Comparison of ENCODE assay signal across 34 cellular contexts in genomic region chr1:231068772-231069171, GRCh38.
"Had no signal": no experiment of that assay in that cellular context is flagged by ENCODE, and none has a peak within 500 bp of the region (broad histone marks: within the 10 kb centered on the region; RNA-seq: fewer than 3 reads in every experiment).

No MANE protein-coding gene starts in this region.

- H3K9me3 Mint-ChIP-seq: activated CD4-positive, alpha-beta memory T cell treated with anti-CD3 and anti-CD28 coated beads for 36 hours; activated CD4-positive, alpha-beta T cell treated with anti-CD3 and anti-CD28 coated beads, Interleukin-2, amount 10 ng/mL, durations not matched to agents 24 days and 14 days; activated naive CD4-positive, alpha-beta T cell treated with anti-CD3 and anti-CD28 coated beads for 36 hours; activated naive CD4-positive, alpha-beta T cell treated with anti-CD3 and anti-CD28 coated beads, Interleukin-2, amount 50 U/mL, for 24 hours; activated naive CD8-positive, alpha-beta T cell treated with anti-CD3 and anti-CD28 coated beads for 36 hours; activated naive CD8-positive, alpha-beta T cell treated with anti-CD3 and anti-CD28 coated beads, Interleukin-2, amount 50 U/mL, for 24 hours; activated T-helper 1 cell treated with anti-CD3 and anti-CD28 coated beads, Interleukin-12 subunit alpha, Interleukin-12 subunit beta, Interleukin-2, Interleukin-4 antibody, amounts not matched to agents 30 ng/mL and 10 ng/mL and 1 ng/mL, durations not matched to agents 14 hours and 24 hours and 36 hours; activated T-helper 2 cell treated with anti-CD3 and anti-CD28 coated beads, Interferon-gamma antibody, Interleukin-2, Interleukin-4, amounts not matched to agents 10 μg/mL and 5 μg/mL and 100 μg/mL, durations not matched to agents 14 hours and 24 hours and 36 hours; effector memory CD8-positive, alpha-beta T cell; T-helper 2 cell treated with Interferon-gamma antibody and Interleukin-4, amounts not matched to agents 5 μg/mL and 100 μg/mL, for 36 hours had no signal

- H3K27me3 ChIP-seq: adrenal gland, body of pancreas had no signal

- H3K4me1 ChIP-seq: adrenal gland, gastroesophageal sphincter had no signal

- H3K9me3 ChIP-seq: adrenal gland, body of pancreas, esophagus muscularis mucosa, gastroesophageal sphincter had no signal

- H3K4me3 ChIP-seq: adrenal gland, body of pancreas, esophagus muscularis mucosa, gastroesophageal sphincter had no signal

- DNase-seq: activated CD4-positive, alpha-beta memory T cell treated with anti-CD3 and anti-CD28 coated beads for 36 hours; activated CD4-positive, alpha-beta T cell treated with anti-CD3 and anti-CD28 coated beads for 36 hours; activated CD4-positive, alpha-beta T cell treated with anti-CD3 and anti-CD28 coated beads, Interleukin-2, amount 10 ng/mL, durations not matched to agents 24 days and 14 days; activated CD4-positive, CD25-positive, alpha-beta regulatory T cell; activated CD4-positive, CD25-positive, alpha-beta regulatory T cell treated with anti-CD3 and anti-CD28 coated beads, Interleukin-2, amount 50 U/mL, for 72 hours; activated CD8-positive, alpha-beta memory T cell treated with anti-CD3 and anti-CD28 coated beads, Interleukin-2, amount 10 ng/mL, durations not matched to agents 7 days and 5 days; activated CD8-positive, alpha-beta memory T cell treated with anti-CD3 and anti-CD28 coated beads, Interleukin-2, amount 50 U/mL, for 4 hours; activated CD8-positive, alpha-beta T cell treated with anti-CD3 and anti-CD28 coated beads, Interleukin-2, amount 10 ng/mL, durations not matched to agents 7 days and 5 days; activated effector memory CD4-positive, alpha-beta T cell treated with anti-CD3 and anti-CD28 coated beads, Interleukin-2, amount 50 U/mL, for 16 hours; activated naive CD4-positive, alpha-beta T cell treated with anti-CD3 and anti-CD28 coated beads for 36 hours; activated naive CD8-positive, alpha-beta T cell treated with anti-CD3 and anti-CD28 coated beads for 36 hours; activated naive CD8-positive, alpha-beta T cell treated with anti-CD3 and anti-CD28 coated beads, Interleukin-2, amount 50 U/mL, for 24 hours; activated T-cell treated with anti-CD3 and anti-CD28 coated beads, Interleukin-2, amount 50 U/mL, for 1 hour; activated T-cell treated with anti-CD3 and anti-CD28 coated beads, Interleukin-2, amount 50 U/mL, for 48 hours; adrenal gland; amygdala; aorta; body of pancreas; caudate nucleus; cortex of kidney; dermis blood vessel endothelial cell; effector CD4-positive, alpha-beta T cell; effector memory CD8-positive, alpha-beta T cell; erythroblast; foreskin melanocyte; T-helper 1 cell; T-helper 17 cell; T1000 had no signal

- H3K4me3 Mint-ChIP-seq: activated CD4-positive, alpha-beta memory T cell treated with anti-CD3 and anti-CD28 coated beads for 36 hours; activated CD4-positive, alpha-beta T cell treated with anti-CD3 and anti-CD28 coated beads for 36 hours; activated CD4-positive, alpha-beta T cell treated with anti-CD3 and anti-CD28 coated beads, Interleukin-2, amount 10 ng/mL, durations not matched to agents 24 days and 14 days; activated CD8-positive, alpha-beta memory T cell treated with anti-CD3 and anti-CD28 coated beads, Interleukin-2, amount 10 ng/mL, durations not matched to agents 7 days and 5 days; activated CD8-positive, alpha-beta T cell treated with anti-CD3 and anti-CD28 coated beads, Interleukin-2, amount 10 ng/mL, durations not matched to agents 7 days and 5 days; activated naive CD4-positive, alpha-beta T cell treated with anti-CD3 and anti-CD28 coated beads for 36 hours; activated naive CD4-positive, alpha-beta T cell treated with anti-CD3 and anti-CD28 coated beads, Interleukin-2, amount 50 U/mL, for 24 hours; activated naive CD8-positive, alpha-beta T cell treated with anti-CD3 and anti-CD28 coated beads for 36 hours; activated naive CD8-positive, alpha-beta T cell treated with anti-CD3 and anti-CD28 coated beads, Interleukin-2, amount 50 U/mL, for 24 hours; activated T-helper 1 cell treated with anti-CD3 and anti-CD28 coated beads, Interleukin-12 subunit alpha, Interleukin-12 subunit beta, Interleukin-2, Interleukin-4 antibody, amounts not matched to agents 30 ng/mL and 10 ng/mL and 1 ng/mL, durations not matched to agents 14 hours and 24 hours and 36 hours; effector memory CD8-positive, alpha-beta T cell; T-helper 17 cell; T-helper 2 cell treated with Interferon-gamma antibody and Interleukin-4, amounts not matched to agents 5 μg/mL and 100 μg/mL, for 36 hours had no signal

- ATAC-seq: activated CD4-positive, alpha-beta T cell treated with anti-CD3 and anti-CD28 coated beads for 36 hours; activated CD8-positive, alpha-beta memory T cell treated with anti-CD3 and anti-CD28 coated beads, Interleukin-2, amount 10 ng/mL, durations not matched to agents 7 days and 5 days; activated CD8-positive, alpha-beta T cell treated with anti-CD3 and anti-CD28 coated beads, Interleukin-2, amount 10 ng/mL, durations not matched to agents 7 days and 5 days; activated naive CD8-positive, alpha-beta T cell treated with anti-CD3 and anti-CD28 coated beads, Interleukin-2, amount 50 U/mL, for 24 hours; body of pancreas; effector memory CD8-positive, alpha-beta T cell; gastroesophageal sphincter; T-helper 17 cell had no signal

- H3K4me1 Mint-ChIP-seq: activated CD4-positive, alpha-beta T cell treated with anti-CD3 and anti-CD28 coated beads for 36 hours; activated CD4-positive, alpha-beta T cell treated with anti-CD3 and anti-CD28 coated beads, Interleukin-2, amount 10 ng/mL, durations not matched to agents 24 days and 14 days; activated CD8-positive, alpha-beta memory T cell treated with anti-CD3 and anti-CD28 coated beads, Interleukin-2, amount 10 ng/mL, durations not matched to agents 7 days and 5 days; activated naive CD4-positive, alpha-beta T cell treated with anti-CD3 and anti-CD28 coated beads, Interleukin-2, amount 50 U/mL, for 24 hours; activated naive CD8-positive, alpha-beta T cell treated with anti-CD3 and anti-CD28 coated beads, Interleukin-2, amount 50 U/mL, for 24 hours had no signal

- H3K27ac Mint-ChIP-seq: activated CD4-positive, alpha-beta memory T cell treated with anti-CD3 and anti-CD28 coated beads for 36 hours; activated CD4-positive, alpha-beta T cell treated with anti-CD3 and anti-CD28 coated beads for 36 hours; activated CD4-positive, alpha-beta T cell treated with anti-CD3 and anti-CD28 coated beads, Interleukin-2, amount 10 ng/mL, durations not matched to agents 24 days and 14 days; activated CD8-positive, alpha-beta memory T cell treated with anti-CD3 and anti-CD28 coated beads, Interleukin-2, amount 10 ng/mL, durations not matched to agents 7 days and 5 days; activated CD8-positive, alpha-beta T cell treated with anti-CD3 and anti-CD28 coated beads, Interleukin-2, amount 10 ng/mL, durations not matched to agents 7 days and 5 days; activated naive CD4-positive, alpha-beta T cell treated with anti-CD3 and anti-CD28 coated beads for 36 hours; activated naive CD4-positive, alpha-beta T cell treated with anti-CD3 and anti-CD28 coated beads, Interleukin-2, amount 50 U/mL, for 24 hours; activated naive CD8-positive, alpha-beta T cell treated with anti-CD3 and anti-CD28 coated beads for 36 hours; activated naive CD8-positive, alpha-beta T cell treated with anti-CD3 and anti-CD28 coated beads, Interleukin-2, amount 50 U/mL, for 24 hours; activated T-helper 1 cell treated with anti-CD3 and anti-CD28 coated beads, Interleukin-12 subunit alpha, Interleukin-12 subunit beta, Interleukin-2, Interleukin-4 antibody, amounts not matched to agents 30 ng/mL and 10 ng/mL and 1 ng/mL, durations not matched to agents 14 hours and 24 hours and 36 hours; activated T-helper 2 cell treated with anti-CD3 and anti-CD28 coated beads, Interferon-gamma antibody, Interleukin-2, Interleukin-4, amounts not matched to agents 10 μg/mL and 5 μg/mL and 100 μg/mL, durations not matched to agents 14 hours and 24 hours and 36 hours; effector memory CD8-positive, alpha-beta T cell; T-helper 17 cell; T-helper 2 cell treated with Interferon-gamma antibody and Interleukin-4, amounts not matched to agents 5 μg/mL and 100 μg/mL, for 36 hours had no signal

- H3K27me3 Mint-ChIP-seq: activated CD4-positive, alpha-beta T cell treated with anti-CD3 and anti-CD28 coated beads for 36 hours; activated naive CD4-positive, alpha-beta T cell treated with anti-CD3 and anti-CD28 coated beads, Interleukin-2, amount 50 U/mL, for 24 hours had no signal

- H3K36me3 ChIP-seq: adrenal gland, esophagus muscularis mucosa, gastroesophageal sphincter had no signal

- H3K27ac ChIP-seq: adrenal gland, body of pancreas, esophagus muscularis mucosa, gastroesophageal sphincter had no signal

- H3K36me3 Mint-ChIP-seq: activated CD4-positive, alpha-beta memory T cell treated with anti-CD3 and anti-CD28 coated beads for 36 hours; activated CD8-positive, alpha-beta memory T cell treated with anti-CD3 and anti-CD28 coated beads, Interleukin-2, amount 10 ng/mL, durations not matched to agents 7 days and 5 days; activated naive CD4-positive, alpha-beta T cell treated with anti-CD3 and anti-CD28 coated beads, Interleukin-2, amount 50 U/mL, for 24 hours; activated naive CD8-positive, alpha-beta T cell treated with anti-CD3 and anti-CD28 coated beads for 36 hours had no signal
